Comparison of ENCODE assay signal across 12 cellular contexts in the genomic region with DNA sequence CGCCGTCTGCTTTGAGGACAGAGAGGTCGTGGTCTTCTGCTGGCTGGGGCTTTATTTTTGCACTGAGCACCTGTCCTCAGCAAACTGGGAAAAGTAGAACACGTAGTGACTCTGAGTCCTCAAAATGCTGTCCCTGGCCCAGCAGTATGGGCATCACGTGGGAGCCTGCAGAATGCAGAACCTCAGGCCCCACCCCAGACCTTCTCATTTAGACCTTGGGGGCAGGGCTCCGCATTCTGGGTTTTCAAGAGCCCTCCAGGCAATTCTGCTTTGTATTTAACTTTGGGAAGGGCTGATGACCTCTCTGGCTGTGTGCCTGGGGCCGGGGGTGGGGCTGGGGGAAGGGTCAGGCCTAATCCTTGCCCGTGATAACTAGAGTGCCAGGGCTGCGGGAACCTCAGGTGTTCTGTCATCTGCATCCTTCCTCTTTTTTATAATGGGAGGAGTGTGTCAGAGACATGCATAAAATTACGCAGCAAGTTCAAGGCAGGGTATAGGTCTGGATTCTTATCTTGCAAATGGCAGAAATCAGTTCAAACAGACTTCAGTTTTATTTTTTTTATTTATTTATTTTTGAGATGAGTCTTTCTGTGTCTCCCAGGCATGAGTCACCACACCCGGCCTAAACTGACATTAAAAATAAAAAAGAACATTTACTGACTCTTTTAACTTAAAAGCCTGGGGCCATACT. TPM values are rescaled to one million over a fixed set of nuclear protein-coding genes. Genes with fewer than 3 reads are reported as not detected.
DNase-seq lines count a peak whose midpoint lies in the region; ATAC-seq and TF ChIP-seq lines count a peak whose summit lies in the region.
"Had no signal": no experiment of that assay in that cellular context is flagged by ENCODE, and none has a peak within 500 bp of the region (broad histone marks: within the 10 kb centered on the region; RNA-seq: fewer than 3 reads in every experiment).

No MANE protein-coding gene starts in this region.

- TF ChIP-seq CTCF in Panc1 (IDR thresholded peaks at IDR 0.05), result no peak
- TF ChIP-seq CTCF in fibroblast of villous mesenchyme (IDR thresholded peaks at IDR 0.05; ENCODE audit: insufficient read depth, low read depth, low read length), result no peak
- no peak for TF ChIP-seq CTCF in spleen (IDR thresholded peaks at IDR 0.05 in 8 of 11, conservative IDR thresholded peaks at IDR 0.05 in 3 of 11)
- no peak for TF ChIP-seq CTCF in CD4-positive, alpha-beta T cell (IDR thresholded peaks at IDR 0.05)

- in situ Hi-C loops in Panc1 (cut with HindIII; ENCODE audit: low pct_unique_long_range_greater_than_20kb, low sequenced_read_pairs), result no loop called here

- H3K4me1 Mint-ChIP-seq in activated naive CD4-positive, alpha-beta T cell treated with anti-CD3 and anti-CD28 coated beads for 36 hours (ENCODE audit: low read depth), result peaks cover 24% of the 10 kb centered on the region
- H3K4me1 Mint-ChIP-seq in CD4-positive, alpha-beta T cell (ENCODE audit: low read depth), result peaks cover 17% of the 10 kb centered on the region

- H3K9me3 ChIP-seq in Panc1 (ENCODE audit: control insufficient read depth, insufficient read depth, low read depth, low read length), result no peaks in the 10 kb centered on the region
- no peaks in the 10 kb centered on the region for H3K9me3 ChIP-seq in spleen
- no peaks in the 10 kb centered on the region for H3K9me3 ChIP-seq in CD4-positive, alpha-beta T cell (ENCODE audit: control insufficient read depth, low read length)

- ATAC-seq in Panc1 (0 out of 2 replicates have a peak, but pooled peaks have one; percentile 14), HG03342 (IDR thresholded peaks at IDR 0.05; ENCODE audit: unreplicated experiment) (no peak)
- ATAC-seq in CD4-positive, alpha-beta T cell (ENCODE audit: poor library complexity), result no peak

- POLR2A ChIA-PET in Panc1 (lab: Charles Lee), result interaction anchor here (0.6 kb wide), 1 partner anchor 1959 kb away, joined by 4 read pairs; no protein-coding TSS in a partner anchor
- POLR2A ChIA-PET in CD4-positive, alpha-beta T cell (lab: Charles Lee), result no interaction called here

- no TSS peak for BruUV-seq in Panc1 (replicated peaks; lab: Mats Ljungman, UMichigan)

- CTCF ChIA-PET in Panc1 (lab: Charles Lee), result no interaction called here
- CTCF ChIA-PET in activated naive CD4-positive, alpha-beta T cell treated with anti-CD3 and anti-CD28 coated beads for 36 hours (lab: Charles Lee), result no interaction called here
- CTCF ChIA-PET in CD4-positive, alpha-beta T cell (lab: Charles Lee), result no interaction called here

- intact Hi-C loops in Panc1 (cut with micrococcal nuclease; ENCODE audit: unreplicated experiment) (loop anchor here (5.0 kb wide), 1 partner anchor 151 kb away; no protein-coding TSS in a partner anchor), spleen (cut with DNase I; ENCODE audit: low total_unique reads) (no loop called here)
- intact Hi-C loops in activated naive CD4-positive, alpha-beta T cell treated with anti-CD3 and anti-CD28 coated beads for 36 hours (cut with micrococcal nuclease), result no loop called here
- intact Hi-C loops in CD4-positive, alpha-beta T cell (cut with DNase I, micrococcal nuclease), result no loop called here

- H3K27me3 ChIP-seq in Panc1 (ENCODE audit: control insufficient read depth, insufficient read depth, low read length), result no peaks in the 10 kb centered on the region
- H3K27me3 ChIP-seq in spleen (replicated peaks in 1 of 7), result no peaks in the 10 kb centered on the region
- H3K27me3 ChIP-seq in CD4-positive, alpha-beta T cell (ENCODE audit: control insufficient read depth, insufficient read depth, low read length), result no peaks in the 10 kb centered on the region
- H3K27me3 ChIP-seq: dorsolateral prefrontal cortex had no signal

- peaks cover 15% of the 10 kb centered on the region for H3K36me3 Mint-ChIP-seq in activated naive CD4-positive, alpha-beta T cell treated with anti-CD3 and anti-CD28 coated beads for 36 hours (ENCODE audit: low read depth)
- H3K36me3 Mint-ChIP-seq in CD4-positive, alpha-beta T cell (ENCODE audit: low read depth), result peaks cover 41% of the 10 kb centered on the region

- H3K27me3 Mint-ChIP-seq in activated naive CD4-positive, alpha-beta T cell treated with anti-CD3 and anti-CD28 coated beads for 36 hours (ENCODE audit: low read depth), result no peaks in the 10 kb centered on the region
- no peaks in the 10 kb centered on the region for H3K27me3 Mint-ChIP-seq in CD4-positive, alpha-beta T cell
- H3K27me3 Mint-ChIP-seq: activated T-cell treated with anti-CD3 and anti-CD28 coated beads, Interleukin-2, amount 50 U/mL, for 24 hours had no signal

- H3K4me3 ChIP-seq in Panc1 (ENCODE audit: low read depth in 2 of 2, low read length in 2 of 2) (no peak overlapping the region), fibroblast of villous mesenchyme (ENCODE audit: low read depth, low read length) (no peak overlapping the region), spleen (peak overlapping the region in 1 of 8 donors; percentile 36)
- H3K4me3 ChIP-seq: dorsolateral prefrontal cortex had no signal

- H3K36me3 ChIP-seq in Panc1 (ENCODE audit: control insufficient read depth, insufficient read depth, low read length) (no peaks in the 10 kb centered on the region), spleen (peaks cover 0 to 84% (median 27%) of the 10 kb centered on the region in 6 donors)

- H3K4me1 ChIP-seq in Panc1 (ENCODE audit: control insufficient read depth, insufficient read depth, low read length) (peaks cover 58% of the 10 kb centered on the region), spleen (peaks cover 20 to 100% (median 71%) of the 10 kb centered on the region in 6 donors)

- H3K4me3 Mint-ChIP-seq in activated naive CD4-positive, alpha-beta T cell treated with anti-CD3 and anti-CD28 coated beads for 36 hours, result no peak overlapping the region
- no peak overlapping the region for H3K4me3 Mint-ChIP-seq in CD4-positive, alpha-beta T cell
- H3K4me3 Mint-ChIP-seq: activated T-cell treated with anti-CD3 and anti-CD28 coated beads, Interleukin-2, amount 50 U/mL, for 24 hours had no signal

- 47 to 54% (median 48%) methylated on average over 9 to 11 of the region's 11 CpGs for WGBS in spleen, 5 donors

- H3K27ac Mint-ChIP-seq in activated naive CD4-positive, alpha-beta T cell treated with anti-CD3 and anti-CD28 coated beads for 36 hours, result no peak overlapping the region
- H3K27ac Mint-ChIP-seq in CD4-positive, alpha-beta T cell, result no peak overlapping the region

- no peak for TF ChIP-seq POLR2A in spleen (IDR thresholded peaks at IDR 0.05)

- H3K27ac ChIP-seq in Panc1 (ENCODE audit: low read length), result peak overlapping the region; percentile 57
- H3K27ac ChIP-seq in spleen, result peak overlapping the region in 7 of 8 donors; percentile 51 to 90 (median 77)
- H3K27ac ChIP-seq in CD4-positive, alpha-beta T cell (ENCODE audit: low read depth, low read length), result no peak overlapping the region

- DNase-seq in NCI-H748 (lab: John Stamatoyannopoulos, UW; ENCODE audit: unreplicated experiment) (peak; percentile 35), NCI-H748 treated with DMSO at 0.1 percent for 48 hours (lab: John Stamatoyannopoulos, UW) (no peak), Panc1 (ENCODE audit: low read depth, low spot score) (no peak), fibroblast of villous mesenchyme (ENCODE audit: low read depth) (peak; percentile 64), spleen (no peak)
- no peak for DNase-seq in activated naive CD4-positive, alpha-beta T cell treated with anti-CD3 and anti-CD28 coated beads for 36 hours
- no peak for DNase-seq in CD4-positive, alpha-beta T cell
- DNase-seq: activated T-cell treated with anti-CD3 and anti-CD28 coated beads, Interleukin-2, amount 50 U/mL, for 24 hours; left cardiac atrium; NCI-H187 had no signal

- H3K9me3 Mint-ChIP-seq in activated naive CD4-positive, alpha-beta T cell treated with anti-CD3 and anti-CD28 coated beads for 36 hours, result no peaks in the 10 kb centered on the region
- no peaks in the 10 kb centered on the region for H3K9me3 Mint-ChIP-seq in CD4-positive, alpha-beta T cell
- H3K9me3 Mint-ChIP-seq: activated T-cell treated with anti-CD3 and anti-CD28 coated beads, Interleukin-2, amount 50 U/mL, for 24 hours had no signal

RNA-seq across cellular contexts. Expression of gene SLC6A6, which starts 11.1 kb away (rescaled TPM):
- total RNA-seq in Panc1 (2021; ENCODE audit: unreplicated experiment), result 61.0 TPM
- polyA plus RNA-seq in Panc1 (2012; ENCODE audit: insufficient read length), result 53.8 TPM
- 33.2 and 36.1 TPM in 2 replicates for total RNA-seq in fibroblast of villous mesenchyme
- total RNA-seq in spleen, result 100 to 1,000 TPM in 6 of 7 donors, 10 to 100 TPM in 1; 75.4 to 150 (median 128) TPM
- polyA plus RNA-seq in spleen, result 10 to 100 TPM in 1 of 3 donors, 1 to 10 TPM in 2; 3.4 to 14.2 (median 3.9) TPM
- 10 to 100 TPM; 32.2 to 36.9 TPM for total RNA-seq in activated naive CD4-positive, alpha-beta T cell treated with anti-CD3 and anti-CD28 coated beads for 36 hours
- 10 to 100 TPM; 27.8 to 31.2 TPM for total RNA-seq in CD4-positive, alpha-beta T cell

Comparison
In these comparisons a context has a peak if more than half of its experiments do, and no peak if none do; other contexts are left out.
1. DNase-seq: peak in NCI-H748 (single experiment) and fibroblast of villous mesenchyme (single experiment); none in NCI-H748 treated with DMSO at 0.1 percent for 48 hours (single experiment), Panc1 (single experiment), spleen (single experiment), activated naive CD4-positive, alpha-beta T cell treated with anti-CD3 and anti-CD28 coated beads for 36 hours (single experiment) and CD4-positive, alpha-beta T cell (0 of 10).